ENCODE assay signal across 19 cellular contexts in the genomic region with DNA sequence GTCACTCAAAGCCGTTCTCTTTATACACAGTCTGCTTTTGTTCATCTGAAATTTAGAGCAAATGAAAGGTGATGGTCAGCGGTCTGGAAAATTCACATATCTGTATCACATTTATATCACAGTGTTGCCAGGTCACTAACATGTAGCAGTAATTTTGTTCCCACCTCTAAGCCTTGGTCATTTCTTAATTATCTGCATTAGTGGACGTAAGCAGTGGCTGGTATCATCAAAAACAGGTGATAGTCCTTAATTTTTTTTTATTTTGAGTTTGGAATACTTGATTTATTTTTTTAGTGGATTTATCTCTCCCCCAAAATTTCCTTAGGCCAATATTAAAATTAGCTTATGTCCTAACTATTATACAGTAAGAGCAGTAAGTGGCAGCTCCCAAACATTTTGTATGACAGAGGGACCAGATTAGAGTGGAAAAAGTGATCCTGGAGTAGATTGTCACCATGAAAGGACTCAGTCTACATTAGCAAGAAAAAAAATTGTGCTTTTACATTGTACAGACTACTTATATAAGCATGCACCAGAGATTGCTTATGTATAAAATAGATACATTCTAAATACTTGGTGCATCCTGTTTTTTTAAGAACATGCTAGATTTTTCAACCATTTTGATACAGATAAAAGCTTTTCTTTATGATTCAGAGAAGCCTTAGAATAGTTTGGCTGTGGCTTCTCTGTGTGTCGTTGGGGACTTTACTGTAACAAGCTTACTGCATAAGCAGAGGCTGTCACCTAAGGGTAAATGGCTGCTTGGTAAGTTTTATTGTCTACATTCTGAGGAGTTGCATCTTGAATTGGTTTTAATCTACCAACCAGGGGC.
DNase-seq lines count a peak whose midpoint lies in the region; ATAC-seq and TF ChIP-seq lines count a peak whose summit lies in the region.
"Had no signal": no experiment of that assay in that cellular context is flagged by ENCODE, and none has a peak within 500 bp of the region (broad histone marks: within the 10 kb centered on the region; RNA-seq: fewer than 3 reads in every experiment).

No MANE protein-coding gene starts in this region.

- intact Hi-C loops in activated B cell treated with CpG ODN at 0.5 μM for 24 hours (cut with micrococcal nuclease) = loop anchor here (2.0 to 5.0 kb wide), 2 partner anchors 19 to 34 kb away; no protein-coding TSS in a partner anchor

- no peak for TF ChIP-seq CTCF in activated B cell treated with CpG ODN at 0.5 μM for 24 hours (IDR thresholded peaks at IDR 0.05)

- peaks cover 39% of the 10 kb centered on the region for H3K36me3 Mint-ChIP-seq in activated naive CD4-positive, alpha-beta T cell treated with anti-CD3 and anti-CD28 coated beads, Interleukin-2, amount 50 U/mL, for 24 hours
- H3K36me3 Mint-ChIP-seq in activated naive CD4-positive, alpha-beta T cell treated with anti-CD3 and anti-CD28 coated beads, Interleukin-2, amount 10 ng/mL, durations not matched to agents 7 days and 5 days = peaks cover 36% of the 10 kb centered on the region
- H3K36me3 Mint-ChIP-seq in activated B cell treated with CpG ODN at 0.5 μM for 24 hours (ENCODE audit: low read depth) = peaks cover 54% of the 10 kb centered on the region
- H3K36me3 Mint-ChIP-seq in effector memory CD8-positive, alpha-beta T cell (ENCODE audit: insufficient read depth) = peaks cover 26% of the 10 kb centered on the region

- ATAC-seq in activated B cell treated with CpG ODN at 0.5 μM for 24 hours (ENCODE audit: low read depth) (no peak), GM19324 (IDR thresholded peaks at IDR 0.05; ENCODE audit: low FRiP score, unreplicated experiment) (no peak)
- peak; percentile 67 for ATAC-seq in effector memory CD8-positive, alpha-beta T cell (replicated peaks)
- peak; percentile 36 for ATAC-seq in stimulated activated naive CD8-positive, alpha-beta T cell treated with anti-CD3 and anti-CD28 coated beads, Interleukin-15, Interleukin-2, amounts not matched to agents 100 U/mL and 50 U/mL, for 24 hours
- ATAC-seq: HCT116, left lobe of liver had no signal

- H3K4me1 Mint-ChIP-seq in activated naive CD4-positive, alpha-beta T cell treated with anti-CD3 and anti-CD28 coated beads, Interleukin-2, amount 50 U/mL, for 24 hours = peaks cover 47% of the 10 kb centered on the region
- H3K4me1 Mint-ChIP-seq in activated naive CD4-positive, alpha-beta T cell treated with anti-CD3 and anti-CD28 coated beads, Interleukin-2, amount 10 ng/mL, durations not matched to agents 7 days and 5 days = peaks cover 7% of the 10 kb centered on the region
- peaks cover 25% of the 10 kb centered on the region for H3K4me1 Mint-ChIP-seq in activated B cell treated with CpG ODN at 0.5 μM for 24 hours
- peaks cover 19 to 45% of the 10 kb centered on the region in 2 donors for H3K4me1 Mint-ChIP-seq in effector memory CD8-positive, alpha-beta T cell (ENCODE audit: low read depth in 2 of 2)

- H3K9me3 Mint-ChIP-seq in activated naive CD4-positive, alpha-beta T cell treated with anti-CD3 and anti-CD28 coated beads, Interleukin-2, amount 50 U/mL, for 24 hours = no peaks in the 10 kb centered on the region
- H3K9me3 Mint-ChIP-seq in activated naive CD4-positive, alpha-beta T cell treated with anti-CD3 and anti-CD28 coated beads, Interleukin-2, amount 10 ng/mL, durations not matched to agents 7 days and 5 days = no peaks in the 10 kb centered on the region
- peaks cover 7% of the 10 kb centered on the region for H3K9me3 Mint-ChIP-seq in activated B cell treated with CpG ODN at 0.5 μM for 24 hours
- no peaks in the 10 kb centered on the region for H3K9me3 Mint-ChIP-seq in effector memory CD8-positive, alpha-beta T cell
- H3K9me3 Mint-ChIP-seq: activated CD4-positive, alpha-beta memory T cell treated with anti-CD3 and anti-CD28 coated beads for 36 hours had no signal

- H3K4me3 Mint-ChIP-seq in activated naive CD4-positive, alpha-beta T cell treated with anti-CD3 and anti-CD28 coated beads, Interleukin-2, amount 50 U/mL, for 24 hours = no peak overlapping the region
- no peak overlapping the region for H3K4me3 Mint-ChIP-seq in activated naive CD4-positive, alpha-beta T cell treated with anti-CD3 and anti-CD28 coated beads, Interleukin-2, amount 10 ng/mL, durations not matched to agents 7 days and 5 days
- no peak overlapping the region for H3K4me3 Mint-ChIP-seq in activated B cell treated with CpG ODN at 0.5 μM for 24 hours
- H3K4me3 Mint-ChIP-seq in effector memory CD8-positive, alpha-beta T cell = no peak overlapping the region
- H3K4me3 Mint-ChIP-seq: activated CD4-positive, alpha-beta memory T cell treated with anti-CD3 and anti-CD28 coated beads for 36 hours; CD14-positive monocyte had no signal

- CTCF ChIA-PET in activated naive CD4-positive, alpha-beta T cell treated with anti-CD3 and anti-CD28 coated beads, Interleukin-2, amount 10 ng/mL, durations not matched to agents 7 days and 5 days (lab: Charles Lee) = interaction anchor here (1.3 kb wide), 1 partner anchor 80 kb away, joined by 5 read pairs; no protein-coding TSS in a partner anchor
- CTCF ChIA-PET in activated B cell treated with CpG ODN at 0.5 μM for 24 hours (lab: Charles Lee) = no interaction called here

- no peaks in the 10 kb centered on the region for H3K27me3 Mint-ChIP-seq in activated naive CD4-positive, alpha-beta T cell treated with anti-CD3 and anti-CD28 coated beads, Interleukin-2, amount 50 U/mL, for 24 hours
- no peaks in the 10 kb centered on the region for H3K27me3 Mint-ChIP-seq in activated naive CD4-positive, alpha-beta T cell treated with anti-CD3 and anti-CD28 coated beads, Interleukin-2, amount 10 ng/mL, durations not matched to agents 7 days and 5 days
- H3K27me3 Mint-ChIP-seq in activated B cell treated with CpG ODN at 0.5 μM for 24 hours = no peaks in the 10 kb centered on the region
- H3K27me3 Mint-ChIP-seq in effector memory CD8-positive, alpha-beta T cell = no peaks in the 10 kb centered on the region
- H3K27me3 Mint-ChIP-seq: activated CD4-positive, alpha-beta memory T cell treated with anti-CD3 and anti-CD28 coated beads for 36 hours had no signal

- H3K27ac Mint-ChIP-seq in activated naive CD4-positive, alpha-beta T cell treated with anti-CD3 and anti-CD28 coated beads, Interleukin-2, amount 50 U/mL, for 24 hours = peak overlapping the region; percentile 60
- no peak overlapping the region for H3K27ac Mint-ChIP-seq in activated naive CD4-positive, alpha-beta T cell treated with anti-CD3 and anti-CD28 coated beads, Interleukin-2, amount 10 ng/mL, durations not matched to agents 7 days and 5 days
- peak overlapping the region; percentile 74 for H3K27ac Mint-ChIP-seq in activated B cell treated with CpG ODN at 0.5 μM for 24 hours
- peak overlapping the region; percentile 53 to 87 for H3K27ac Mint-ChIP-seq in effector memory CD8-positive, alpha-beta T cell
- H3K27ac Mint-ChIP-seq: activated CD4-positive, alpha-beta memory T cell treated with anti-CD3 and anti-CD28 coated beads for 36 hours; CD14-positive monocyte had no signal

- DNase-seq in activated naive CD4-positive, alpha-beta T cell treated with anti-CD3 and anti-CD28 coated beads, Interleukin-2, amount 10 ng/mL, durations not matched to agents 7 days and 5 days = no peak
- no peak for DNase-seq in activated B cell treated with CpG ODN at 0.5 μM for 24 hours
- peak in 1 of 3 experiments; percentile 4 for DNase-seq in effector memory CD8-positive, alpha-beta T cell
- no peak for DNase-seq in stimulated activated naive CD8-positive, alpha-beta T cell treated with anti-CD3 and anti-CD28 coated beads, Interleukin-15, Interleukin-2, amounts not matched to agents 100 U/mL and 50 U/mL, for 24 hours
- no peak for DNase-seq in stimulated activated CD8-positive, alpha-beta memory T cell treated with anti-CD3 and anti-CD28 coated beads, Interleukin-4, amount 100 ng/mL, for 48 hours
- no peak for DNase-seq in NCI-H526 treated with DMSO at 0.1 percent for 48 hours (lab: John Stamatoyannopoulos, UW)
- DNase-seq: activated CD4-positive, alpha-beta memory T cell treated with anti-CD3 and anti-CD28 coated beads for 36 hours; adrenal gland; GDM1; heart right ventricle; midbrain; NCI-H2081 treated with DMSO at 0.1 percent for 48 hours; NCI-H446 treated with DMSO at 0.1 percent for 48 hours; thyroid gland had no signal

- POLR2A ChIA-PET in activated B cell treated with CpG ODN at 0.5 μM for 24 hours (lab: Charles Lee) = interaction anchor here (1.3 to 1.6 kb wide), 2 partner anchors 12 to 25 kb away, joined by 3 read pairs; no protein-coding TSS in a partner anchor

Comparison
In these comparisons a context has a peak if more than half of its experiments do, and no peak if none do; other contexts are left out.
1. ATAC-seq: peak in effector memory CD8-positive, alpha-beta T cell (single experiment) and stimulated activated naive CD8-positive, alpha-beta T cell treated with anti-CD3 and anti-CD28 coated beads, Interleukin-15, Interleukin-2, amounts not matched to agents 100 U/mL and 50 U/mL, for 24 hours (single experiment); none in activated B cell treated with CpG ODN at 0.5 μM for 24 hours (single experiment) and GM19324 (single experiment).